In the genomic region with DNA sequence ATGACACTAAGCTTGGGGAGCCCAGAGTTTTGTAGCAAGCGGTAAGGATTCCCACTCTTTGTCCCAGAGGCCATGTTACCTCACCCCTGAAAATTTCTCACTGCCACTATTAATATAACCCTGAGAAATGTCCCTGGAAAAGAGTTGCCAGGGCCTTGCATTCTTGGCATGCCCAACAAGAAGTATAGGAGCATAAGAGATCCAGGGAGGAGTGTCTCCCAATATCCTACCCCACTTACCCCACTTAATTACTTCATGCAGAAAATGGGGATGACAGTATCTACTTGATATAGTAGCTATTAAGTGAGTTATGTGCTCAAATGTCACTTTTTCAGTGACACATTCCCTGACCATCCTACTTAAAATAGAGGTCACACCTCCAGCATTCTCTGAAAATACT, we compare ENCODE assay signal across 2 cellular contexts.
TF ChIP-seq lines count a peak whose summit lies in the region.

No MANE protein-coding gene starts in this region.

TF ChIP-seq in SK-N-SH treated with all-trans-retinoic acid at 6 μM for 48 hours, 23 proteins besides CTCF, POLR2A, EP300 and RAD21 (continued from another document):
- TF ChIP-seq, protein P1, sequence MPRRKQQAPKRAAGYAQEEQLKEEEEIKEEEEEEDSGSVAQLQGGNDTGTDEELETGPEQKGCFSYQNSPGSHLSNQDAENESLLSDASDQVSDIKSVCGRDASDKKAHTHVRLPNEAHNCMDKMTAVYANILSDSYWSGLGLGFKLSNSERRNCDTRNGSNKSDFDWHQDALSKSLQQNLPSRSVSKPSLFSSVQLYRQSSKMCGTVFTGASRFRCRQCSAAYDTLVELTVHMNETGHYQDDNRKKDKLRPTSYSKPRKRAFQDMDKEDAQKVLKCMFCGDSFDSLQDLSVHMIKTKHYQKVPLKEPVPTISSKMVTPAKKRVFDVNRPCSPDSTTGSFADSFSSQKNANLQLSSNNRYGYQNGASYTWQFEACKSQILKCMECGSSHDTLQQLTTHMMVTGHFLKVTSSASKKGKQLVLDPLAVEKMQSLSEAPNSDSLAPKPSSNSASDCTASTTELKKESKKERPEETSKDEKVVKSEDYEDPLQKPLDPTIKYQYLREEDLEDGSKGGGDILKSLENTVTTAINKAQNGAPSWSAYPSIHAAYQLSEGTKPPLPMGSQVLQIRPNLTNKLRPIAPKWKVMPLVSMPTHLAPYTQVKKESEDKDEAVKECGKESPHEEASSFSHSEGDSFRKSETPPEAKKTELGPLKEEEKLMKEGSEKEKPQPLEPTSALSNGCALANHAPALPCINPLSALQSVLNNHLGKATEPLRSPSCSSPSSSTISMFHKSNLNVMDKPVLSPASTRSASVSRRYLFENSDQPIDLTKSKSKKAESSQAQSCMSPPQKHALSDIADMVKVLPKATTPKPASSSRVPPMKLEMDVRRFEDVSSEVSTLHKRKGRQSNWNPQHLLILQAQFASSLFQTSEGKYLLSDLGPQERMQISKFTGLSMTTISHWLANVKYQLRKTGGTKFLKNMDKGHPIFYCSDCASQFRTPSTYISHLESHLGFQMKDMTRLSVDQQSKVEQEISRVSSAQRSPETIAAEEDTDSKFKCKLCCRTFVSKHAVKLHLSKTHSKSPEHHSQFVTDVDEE (CRISPR knock-in tag; IDR thresholded peaks at IDR 0.05), result no peak
TF ChIP-seq in SK-N-SH treated with all-trans-retinoic acid at 6 μM for 48 hours: peak in this region for 1.

TF ChIP-seq in SK-N-SH, 30 proteins besides CTCF, POLR2A, EP300 and RAD21 (continued from another document):
- TF ChIP-seq, protein P2, sequence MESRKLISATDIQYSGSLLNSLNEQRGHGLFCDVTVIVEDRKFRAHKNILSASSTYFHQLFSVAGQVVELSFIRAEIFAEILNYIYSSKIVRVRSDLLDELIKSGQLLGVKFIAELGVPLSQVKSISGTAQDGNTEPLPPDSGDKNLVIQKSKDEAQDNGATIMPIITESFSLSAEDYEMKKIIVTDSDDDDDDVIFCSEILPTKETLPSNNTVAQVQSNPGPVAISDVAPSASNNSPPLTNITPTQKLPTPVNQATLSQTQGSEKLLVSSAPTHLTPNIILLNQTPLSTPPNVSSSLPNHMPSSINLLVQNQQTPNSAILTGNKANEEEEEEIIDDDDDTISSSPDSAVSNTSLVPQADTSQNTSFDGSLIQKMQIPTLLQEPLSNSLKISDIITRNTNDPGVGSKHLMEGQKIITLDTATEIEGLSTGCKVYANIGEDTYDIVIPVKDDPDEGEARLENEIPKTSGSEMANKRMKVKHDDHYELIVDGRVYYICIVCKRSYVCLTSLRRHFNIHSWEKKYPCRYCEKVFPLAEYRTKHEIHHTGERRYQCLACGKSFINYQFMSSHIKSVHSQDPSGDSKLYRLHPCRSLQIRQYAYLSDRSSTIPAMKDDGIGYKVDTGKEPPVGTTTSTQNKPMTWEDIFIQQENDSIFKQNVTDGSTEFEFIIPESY (IDR thresholded peaks at IDR 0.05; ENCODE audit: borderline replicate concordance, low read depth), result no peak
- TF ChIP-seq, protein P3, sequence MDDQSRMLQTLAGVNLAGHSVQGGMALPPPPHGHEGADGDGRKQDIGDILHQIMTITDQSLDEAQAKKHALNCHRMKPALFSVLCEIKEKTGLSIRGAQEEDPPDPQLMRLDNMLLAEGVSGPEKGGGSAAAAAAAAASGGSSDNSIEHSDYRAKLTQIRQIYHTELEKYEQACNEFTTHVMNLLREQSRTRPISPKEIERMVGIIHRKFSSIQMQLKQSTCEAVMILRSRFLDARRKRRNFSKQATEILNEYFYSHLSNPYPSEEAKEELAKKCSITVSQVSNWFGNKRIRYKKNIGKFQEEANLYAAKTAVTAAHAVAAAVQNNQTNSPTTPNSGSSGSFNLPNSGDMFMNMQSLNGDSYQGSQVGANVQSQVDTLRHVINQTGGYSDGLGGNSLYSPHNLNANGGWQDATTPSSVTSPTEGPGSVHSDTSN (IDR thresholded peaks at IDR 0.05), result no peak
- TF ChIP-seq TCF12 (IDR thresholded peaks at IDR 0.05) (no peak), GATA2 (CRISPR knock-in tag; IDR thresholded peaks at IDR 0.05) (no peak), POLR2AphosphoS5 (IDR thresholded peaks at IDR 0.05; ENCODE audit: low read depth, low read length) (no peak), RFX5 (IDR thresholded peaks at IDR 0.05; ENCODE audit: low read length) (no peak), MXI1 (IDR thresholded peaks at IDR 0.05; ENCODE audit: low read depth, low read length) (no peak), FOSL2 (IDR thresholded peaks at IDR 0.05; ENCODE audit: borderline replicate concordance, low read depth) (no peak), SIN3A (IDR thresholded peaks at IDR 0.05; ENCODE audit: borderline replicate concordance, low read depth, low read length) (no peak), FOXJ3 (CRISPR knock-in tag; IDR thresholded peaks at IDR 0.05) (no peak), MEF2A (IDR thresholded peaks at IDR 0.05; ENCODE audit: borderline replicate concordance, low read depth) (no peak)
- TF ChIP-seq, protein P4, sequence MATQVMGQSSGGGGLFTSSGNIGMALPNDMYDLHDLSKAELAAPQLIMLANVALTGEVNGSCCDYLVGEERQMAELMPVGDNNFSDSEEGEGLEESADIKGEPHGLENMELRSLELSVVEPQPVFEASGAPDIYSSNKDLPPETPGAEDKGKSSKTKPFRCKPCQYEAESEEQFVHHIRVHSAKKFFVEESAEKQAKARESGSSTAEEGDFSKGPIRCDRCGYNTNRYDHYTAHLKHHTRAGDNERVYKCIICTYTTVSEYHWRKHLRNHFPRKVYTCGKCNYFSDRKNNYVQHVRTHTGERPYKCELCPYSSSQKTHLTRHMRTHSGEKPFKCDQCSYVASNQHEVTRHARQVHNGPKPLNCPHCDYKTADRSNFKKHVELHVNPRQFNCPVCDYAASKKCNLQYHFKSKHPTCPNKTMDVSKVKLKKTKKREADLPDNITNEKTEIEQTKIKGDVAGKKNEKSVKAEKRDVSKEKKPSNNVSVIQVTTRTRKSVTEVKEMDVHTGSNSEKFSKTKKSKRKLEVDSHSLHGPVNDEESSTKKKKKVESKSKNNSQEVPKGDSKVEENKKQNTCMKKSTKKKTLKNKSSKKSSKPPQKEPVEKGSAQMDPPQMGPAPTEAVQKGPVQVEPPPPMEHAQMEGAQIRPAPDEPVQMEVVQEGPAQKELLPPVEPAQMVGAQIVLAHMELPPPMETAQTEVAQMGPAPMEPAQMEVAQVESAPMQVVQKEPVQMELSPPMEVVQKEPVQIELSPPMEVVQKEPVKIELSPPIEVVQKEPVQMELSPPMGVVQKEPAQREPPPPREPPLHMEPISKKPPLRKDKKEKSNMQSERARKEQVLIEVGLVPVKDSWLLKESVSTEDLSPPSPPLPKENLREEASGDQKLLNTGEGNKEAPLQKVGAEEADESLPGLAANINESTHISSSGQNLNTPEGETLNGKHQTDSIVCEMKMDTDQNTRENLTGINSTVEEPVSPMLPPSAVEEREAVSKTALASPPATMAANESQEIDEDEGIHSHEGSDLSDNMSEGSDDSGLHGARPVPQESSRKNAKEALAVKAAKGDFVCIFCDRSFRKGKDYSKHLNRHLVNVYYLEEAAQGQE (IDR thresholded peaks at IDR 0.05; ENCODE audit: low read depth, low read length), result no peak
